Comparison of ENCODE assay signal across 24 cellular contexts in genomic region chr10:88322336-88323063, GRCh38.
"Had no signal": no experiment of that assay in that cellular context is flagged by ENCODE, and none has a peak within 500 bp of the region (broad histone marks: within the 10 kb centered on the region; RNA-seq: fewer than 3 reads in every experiment).

No MANE protein-coding gene starts in this region.

- H3K27me3 ChIP-seq: hepatocyte, pancreas, testis, tibial nerve had no signal

- H3K4me2 ChIP-seq: hepatocyte had no signal

- H3K79me2 ChIP-seq: hepatocyte had no signal

- H3K36me3 ChIP-seq: left ventricle myocardium inferior, lower lobe of right lung, pancreas, tibial nerve had no signal

- ATAC-seq: foreskin keratinocyte; left cardiac atrium; lower lobe of right lung; pancreas; right cardiac atrium; stimulated activated effector memory CD8-positive, alpha-beta T cell treated with anti-CD3 and anti-CD28 coated beads, Interleukin-12 subunit alpha, Interleukin-12 subunit beta, amount 100 ng/mL, for 72 hours; stimulated activated naive CD8-positive, alpha-beta T cell treated with anti-CD3 and anti-CD28 coated beads, Interleukin-15, amount 100 ng/mL, for 72 hours had no signal

- H3K4me1 ChIP-seq: foreskin keratinocyte, left ventricle myocardium inferior, lower lobe of right lung, pancreas, testis, tibial nerve had no signal

- H2AFZ ChIP-seq: hepatocyte had no signal

- H3K9me3 ChIP-seq: pancreas, testis had no signal

- H3K27ac ChIP-seq: coronary artery, foreskin keratinocyte, hepatocyte, left ventricle myocardium inferior, lower lobe of right lung, pancreas, testis, tibial nerve had no signal

- FAIRE-seq: endothelial cell of umbilical vein, kidney, pancreas, small intestine had no signal

- DNase-seq: effector CD4-positive, alpha-beta T cell; endodermal cell; erythroblast; foreskin keratinocyte; head of caudate nucleus; kidney; left cardiac atrium; left ventricle myocardium inferior; lower lobe of right lung; mesenchymal stem cell; midbrain; occipital lobe; pancreas; right cardiac atrium; small intestine; stimulated activated CD4-positive, alpha-beta T cell treated with anti-CD3 and anti-CD28 coated beads, Interleukin-2, amount 100 ng/mL, for 48 hours; stimulated activated CD8-positive, alpha-beta memory T cell treated with anti-CD3 and anti-CD28 coated beads, Interleukin-4, amount 100 ng/mL, for 48 hours; stimulated activated naive CD8-positive, alpha-beta T cell treated with anti-CD3 and anti-CD28 coated beads, Interleukin-15, amount 100 ng/mL, for 72 hours; testis had no signal

- H3K4me3 ChIP-seq: coronary artery, hepatocyte, left ventricle myocardium inferior, lower lobe of right lung, pancreas, testis, tibial nerve had no signal
